In the genomic region with DNA sequence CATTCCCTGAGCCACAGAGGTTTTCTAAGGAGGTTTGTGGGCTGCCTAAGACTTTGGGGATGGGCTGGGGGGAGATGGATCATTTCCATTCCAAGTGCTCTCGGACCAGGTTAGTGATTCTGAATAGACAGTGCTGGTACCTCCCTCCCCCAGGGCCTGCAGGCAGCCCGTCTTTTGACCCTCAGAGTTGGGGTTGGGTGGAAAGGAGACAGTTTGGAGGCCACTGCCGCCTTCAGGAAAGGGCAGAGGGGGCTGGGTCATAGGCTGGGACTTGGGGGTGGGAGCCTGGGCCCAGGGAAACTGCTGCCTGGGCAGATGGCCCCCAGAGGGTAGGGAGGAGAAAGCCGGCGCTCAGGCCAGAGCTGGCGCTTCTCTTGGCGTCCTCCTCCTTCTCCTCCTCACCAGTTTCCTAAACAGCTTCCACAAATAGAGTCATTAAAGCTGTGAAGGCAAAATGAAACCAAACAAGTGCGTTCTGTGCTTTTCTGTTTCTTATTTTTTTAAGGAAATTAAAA, we compare ENCODE assay signal across 9 cellular contexts. TPM values are rescaled to one million over a fixed set of nuclear protein-coding genes. Genes with fewer than 3 reads are reported as not detected.
DNase-seq lines count a peak whose midpoint lies in the region; ATAC-seq and TF ChIP-seq lines count a peak whose summit lies in the region.
"Had no signal": no experiment of that assay in that cellular context is flagged by ENCODE, and none has a peak within 500 bp of the region (broad histone marks: within the 10 kb centered on the region; RNA-seq: fewer than 3 reads in every experiment).

No MANE protein-coding gene starts in this region.

- intact Hi-C loops in sciatic nerve (cut with DNase I) = no loop called here

- TF ChIP-seq POLR2A in gastroesophageal sphincter (IDR thresholded peaks at IDR 0.05) = no peak

- 0 to 30% methylated on average over 2 to 5 of the region's 8 CpGs for WGBS in gastroesophageal sphincter (ENCODE audit: low coverage in 1 of 2), 2 donors

- no peaks in the 10 kb centered on the region for H3K9me3 ChIP-seq in gastroesophageal sphincter

- H3K27ac ChIP-seq in gastroesophageal sphincter = peak overlapping the region in 2 of 4 donors; percentile 62 to 67

- peaks cover 0 to 53% (median 6%) of the 10 kb centered on the region in 3 donors for H3K4me1 ChIP-seq in gastroesophageal sphincter

- ATAC-seq in T-cell (replicated peaks in 1 of 4) (no peak), gastroesophageal sphincter (no peak), sciatic nerve (no peak), HG02763 (IDR thresholded peaks at IDR 0.05; ENCODE audit: unreplicated experiment) (no peak)

- H3K4me3 Mint-ChIP-seq in T-cell = peak overlapping the region; percentile 9 to 44 (median 28)
- H3K4me3 Mint-ChIP-seq: activated B cell treated with CpG ODN at 0.5 μM for 24 hours had no signal

- TF ChIP-seq EP300 in gastroesophageal sphincter (IDR thresholded peaks at IDR 0.05) = no peak

- CTCF ChIA-PET in T-cell (lab: Charles Lee) = no interaction called here

- H3K4me1 Mint-ChIP-seq in T-cell = peaks cover 6 to 28% (median 20%) of the 10 kb centered on the region in 3 donors

- in situ Hi-C loops in GM13976 (cut with MboI; ENCODE audit: low sequenced_read_pairs, unreplicated experiment) = no loop called here

- H3K36me3 ChIP-seq in gastroesophageal sphincter = no peaks in the 10 kb centered on the region

- H3K27me3 Mint-ChIP-seq in T-cell = peaks cover 27 to 72% of the 10 kb centered on the region in 2 donors

- H3K4me3 ChIP-seq in gastroesophageal sphincter = peak overlapping the region; percentile 36 to 60

- no peaks in the 10 kb centered on the region for H3K27me3 ChIP-seq in gastroesophageal sphincter

- TF ChIP-seq CTCF in GM13976 (IDR thresholded peaks at IDR 0.05; ENCODE audit: borderline replicate concordance, control extremely low read depth, extremely low read depth, insufficient read depth, missing control alignments) (no peak), gastroesophageal sphincter (IDR thresholded peaks at IDR 0.05) (no peak)

- POLR2A ChIA-PET in T-cell (lab: Charles Lee) = no interaction called here

- H3K36me3 Mint-ChIP-seq in T-cell = no peaks in the 10 kb centered on the region

- peak; percentile 27 for DNase-seq in GM13976 (ENCODE audit: low spot score)
- DNase-seq in T-cell = peak in 1 of 34 experiments; percentile 9
- peak; percentile 53 for DNase-seq in sciatic nerve (ENCODE audit: low spot score)
- no peak for DNase-seq in NCI-H2227 (lab: John Stamatoyannopoulos, UW; ENCODE audit: unreplicated experiment)
- no peak for DNase-seq in foreskin melanocyte
- no peak for DNase-seq in stimulated activated CD4-positive, alpha-beta T cell treated with anti-CD3 and anti-CD28 coated beads, Interleukin-15, amount 100 ng/mL, for 24 hours
- DNase-seq: activated B cell treated with CpG ODN at 0.5 μM for 24 hours had no signal

- no peak overlapping the region for H3K27ac Mint-ChIP-seq in T-cell
- H3K27ac Mint-ChIP-seq: activated B cell treated with CpG ODN at 0.5 μM for 24 hours had no signal

- no peaks in the 10 kb centered on the region for H3K9me3 Mint-ChIP-seq in T-cell
- H3K9me3 Mint-ChIP-seq: activated B cell treated with CpG ODN at 0.5 μM for 24 hours had no signal

RNA-seq across cellular contexts. Expression of a gene that starts 4.4 kb away (rescaled TPM):
- total RNA-seq in T-cell (under 1 TPM in 4 of 5 donors, not detected in 1; 0.08 to 0.19 (median 0.12) TPM), gastroesophageal sphincter (1 to 10 TPM; 2.2 to 3.7 (median 3.2) TPM), sciatic nerve (4.1 TPM)
- total RNA-seq: activated B cell treated with CpG ODN at 0.5 μM for 24 hours had no signal

Comparison
In these comparisons a context has a peak if more than half of its experiments do, and no peak if none do; other contexts are left out.
1. DNase-seq: peak in GM13976 (single experiment) and sciatic nerve (single experiment); none in NCI-H2227 (single experiment), foreskin melanocyte (single experiment) and stimulated activated CD4-positive, alpha-beta T cell treated with anti-CD3 and anti-CD28 coated beads, Interleukin-15, amount 100 ng/mL, for 24 hours (single experiment).